In the genomic region with DNA sequence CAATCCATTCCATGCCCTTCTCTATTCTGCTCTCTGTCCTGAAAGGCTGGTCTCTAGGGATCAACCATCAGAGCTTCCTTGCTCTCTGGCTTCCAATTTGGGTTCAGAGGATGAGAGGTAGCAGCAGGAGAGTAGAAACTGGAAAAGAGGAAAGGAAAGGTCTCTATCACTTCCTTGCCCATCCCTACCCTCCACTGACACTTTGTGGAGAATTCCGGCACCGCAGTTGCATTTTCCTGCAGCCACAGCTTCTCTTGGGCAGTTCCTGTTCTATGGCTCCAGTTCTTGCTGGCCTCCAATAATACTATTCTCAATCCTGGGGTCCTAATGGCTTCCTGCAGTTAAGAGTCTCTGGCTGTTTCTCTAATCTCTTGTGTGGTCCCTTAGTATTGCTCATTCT, we compare ENCODE assay signal across 13 cellular contexts. TPM values are rescaled to one million over a fixed set of nuclear protein-coding genes. Genes with fewer than 3 reads are reported as not detected.
DNase-seq lines count a peak whose midpoint lies in the region; ATAC-seq, FAIRE-seq and TF ChIP-seq lines count a peak whose summit lies in the region.
"Had no signal": no experiment of that assay in that cellular context is flagged by ENCODE, and none has a peak within 500 bp of the region (broad histone marks: within the 10 kb centered on the region; RNA-seq: fewer than 3 reads in every experiment).

No MANE protein-coding gene starts in this region.

- peak overlapping the region; percentile 63 for H3K27ac Mint-ChIP-seq in activated T-helper 17 cell treated with anti-CD3 and anti-CD28 coated beads, Interleukin-2, amount 50 U/mL, for 72 hours
- H3K27ac Mint-ChIP-seq in activated CD4-positive, alpha-beta T cell treated with anti-CD3 and anti-CD28 coated beads, Interleukin-2, amount 10 ng/mL, durations not matched to agents 7 days and 5 days, result no peak overlapping the region
- H3K27ac Mint-ChIP-seq: IgD-negative memory B cell had no signal

- H3K4me1 Mint-ChIP-seq in activated T-helper 17 cell treated with anti-CD3 and anti-CD28 coated beads, Interleukin-2, amount 50 U/mL, for 72 hours, result peaks cover 18% of the 10 kb centered on the region
- H3K4me1 Mint-ChIP-seq in activated CD4-positive, alpha-beta T cell treated with anti-CD3 and anti-CD28 coated beads, Interleukin-2, amount 10 ng/mL, durations not matched to agents 7 days and 5 days, result peaks cover 14% of the 10 kb centered on the region

- H3K27me3 Mint-ChIP-seq in activated T-helper 17 cell treated with anti-CD3 and anti-CD28 coated beads, Interleukin-2, amount 50 U/mL, for 72 hours, result peaks cover 19% of the 10 kb centered on the region
- peaks cover 23% of the 10 kb centered on the region for H3K27me3 Mint-ChIP-seq in activated CD4-positive, alpha-beta T cell treated with anti-CD3 and anti-CD28 coated beads, Interleukin-2, amount 10 ng/mL, durations not matched to agents 7 days and 5 days

- H3K36me3 ChIP-seq in ACC112 (ENCODE audit: insufficient read depth, low read length), result no peaks in the 10 kb centered on the region
- no peaks in the 10 kb centered on the region for H3K36me3 ChIP-seq in thyroid gland
- no peaks in the 10 kb centered on the region for H3K36me3 ChIP-seq in pancreas
- H3K36me3 ChIP-seq: adrenal gland, esophagus muscularis mucosa had no signal

- no peak for ATAC-seq in activated T-helper 17 cell treated with anti-CD3 and anti-CD28 coated beads, Interleukin-2, amount 50 U/mL, for 72 hours (replicated peaks)
- no peak for ATAC-seq in pancreas

- no peaks in the 10 kb centered on the region for H3K79me2 ChIP-seq in ACC112 (ENCODE audit: control insufficient read depth, insufficient read depth, low read length, unreplicated experiment)

- peak overlapping the region; percentile 52 for H2AFZ ChIP-seq in ACC112 (ENCODE audit: low read length, unreplicated experiment)

- intact Hi-C loops in thyroid gland (cut with DNase I), result no loop called here
- intact Hi-C loops in pancreas (cut with DNase I), result no loop called here

- no peak for FAIRE-seq in pancreas (lab: Jason Lieb, UNC)

- H3K4me1 ChIP-seq in ACC112 (ENCODE audit: control insufficient read depth, insufficient read depth, low read length, unreplicated experiment), result no peaks in the 10 kb centered on the region
- H3K4me1 ChIP-seq in thyroid gland, result peaks cover 0 to 3% of the 10 kb centered on the region in 2 donors
- no peaks in the 10 kb centered on the region for H3K4me1 ChIP-seq in pancreas
- H3K4me1 ChIP-seq: adrenal gland, esophagus muscularis mucosa had no signal

- peak; percentile 23 for DNase-seq in GM03348 (ENCODE audit: low spot score)
- DNase-seq in hepatic stellate cell (ENCODE audit: low spot score), result peak; percentile 12
- DNase-seq in thyroid gland, result no peak
- no peak for DNase-seq in NAMALWA (ENCODE audit: low spot score)
- no peak for DNase-seq in pancreas
- DNase-seq in activated CD4-positive, alpha-beta T cell treated with anti-CD3 and anti-CD28 coated beads, Interleukin-2, amount 10 ng/mL, durations not matched to agents 7 days and 5 days, result no peak
- DNase-seq: midbrain, NCI-H2171 treated with DMSO at 0.1 percent for 48 hours had no signal

- H3K27me3 ChIP-seq in ACC112 (ENCODE audit: insufficient read depth, low read length) (peaks cover 15% of the 10 kb centered on the region; the same call in 1 of the 2 replicates), thyroid gland (no peaks in the 10 kb centered on the region), pancreas (peaks cover 0 to 13% (median 0%) of the 10 kb centered on the region in 4 donors)

- TF ChIP-seq CTCF in thyroid gland (IDR thresholded peaks at IDR 0.05), result no peak
- no peak for TF ChIP-seq CTCF in pancreas (IDR thresholded peaks at IDR 0.05)

- no peak overlapping the region for H3K4me3 ChIP-seq in ACC112 (ENCODE audit: low read depth, low read length)
- H3K4me3 ChIP-seq in thyroid gland (replicated peaks in 1 of 3), result no peak overlapping the region
- no peak overlapping the region for H3K4me3 ChIP-seq in pancreas
- H3K4me3 ChIP-seq: adrenal gland, esophagus muscularis mucosa had no signal

- WGBS in thyroid gland, 2 donors, result 83 to 94% methylated on average over 2 of the region's 2 CpGs
- WGBS in pancreas, 2 donors, result 73 to 84% methylated on average over 2 of the region's 2 CpGs

- H3K4me3 Mint-ChIP-seq in activated T-helper 17 cell treated with anti-CD3 and anti-CD28 coated beads, Interleukin-2, amount 50 U/mL, for 72 hours, result peak overlapping the region; percentile 20
- no peak overlapping the region for H3K4me3 Mint-ChIP-seq in activated CD4-positive, alpha-beta T cell treated with anti-CD3 and anti-CD28 coated beads, Interleukin-2, amount 10 ng/mL, durations not matched to agents 7 days and 5 days
- H3K4me3 Mint-ChIP-seq: IgD-negative memory B cell had no signal

- POLR2A ChIA-PET in activated CD4-positive, alpha-beta T cell treated with anti-CD3 and anti-CD28 coated beads, Interleukin-2, amount 10 ng/mL, durations not matched to agents 7 days and 5 days (lab: Charles Lee), result interaction anchor here (0.8 kb wide), 1 partner anchor 64 kb away, joined by 3 read pairs; no protein-coding TSS in a partner anchor

- no peak overlapping the region for H3K27ac ChIP-seq in ACC112 (ENCODE audit: low read depth, low read length)
- no peak overlapping the region for H3K27ac ChIP-seq in thyroid gland
- H3K27ac ChIP-seq in pancreas, result no peak overlapping the region
- H3K27ac ChIP-seq: adrenal gland, esophagus muscularis mucosa had no signal

- H3K9me3 ChIP-seq in thyroid gland, result no peaks in the 10 kb centered on the region
- H3K9me3 ChIP-seq in pancreas, result no peaks in the 10 kb centered on the region
- H3K9me3 ChIP-seq: adrenal gland, esophagus muscularis mucosa had no signal

- CTCF ChIA-PET in activated CD4-positive, alpha-beta T cell treated with anti-CD3 and anti-CD28 coated beads, Interleukin-2, amount 10 ng/mL, durations not matched to agents 7 days and 5 days (lab: Charles Lee), result interaction anchor here (1.6 kb wide), 1 partner anchor 76 kb away, joined by 4 read pairs; no protein-coding TSS in a partner anchor

- peaks cover 7% of the 10 kb centered on the region for H3K9me3 Mint-ChIP-seq in activated T-helper 17 cell treated with anti-CD3 and anti-CD28 coated beads, Interleukin-2, amount 50 U/mL, for 72 hours
- peaks cover 7% of the 10 kb centered on the region for H3K9me3 Mint-ChIP-seq in activated CD4-positive, alpha-beta T cell treated with anti-CD3 and anti-CD28 coated beads, Interleukin-2, amount 10 ng/mL, durations not matched to agents 7 days and 5 days

- H3K36me3 Mint-ChIP-seq in activated T-helper 17 cell treated with anti-CD3 and anti-CD28 coated beads, Interleukin-2, amount 50 U/mL, for 72 hours (ENCODE audit: low read depth), result no peaks in the 10 kb centered on the region
- H3K36me3 Mint-ChIP-seq in activated CD4-positive, alpha-beta T cell treated with anti-CD3 and anti-CD28 coated beads, Interleukin-2, amount 10 ng/mL, durations not matched to agents 7 days and 5 days (ENCODE audit: low read depth), result no peaks in the 10 kb centered on the region
- H3K36me3 Mint-ChIP-seq: IgD-negative memory B cell had no signal

- TF ChIP-seq POLR2A in thyroid gland (IDR thresholded peaks at IDR 0.05), result no peak

RNA-seq across cellular contexts. Expression of a gene that starts 13.3 kb away (rescaled TPM):
- total RNA-seq in activated T-helper 17 cell treated with anti-CD3 and anti-CD28 coated beads, Interleukin-2, amount 50 U/mL, for 72 hours, result 10 to 100 TPM in 1 of 2 donors, 1 to 10 TPM in 1; 8.9 to 13.0 TPM
- total RNA-seq in thyroid gland (10 to 100 TPM; 28.5 to 34.1 (median 32.6) TPM), pancreas (10 to 100 TPM; 12.4 to 23.7 (median 18.5) TPM)
- polyA plus RNA-seq in pancreas, result 1 to 10 TPM; 7.1 to 8.0 TPM
- 1 to 10 TPM; 9.3 TPM for total RNA-seq in activated CD4-positive, alpha-beta T cell treated with anti-CD3 and anti-CD28 coated beads, Interleukin-2, amount 10 ng/mL, durations not matched to agents 7 days and 5 days

RNA-seq across cellular contexts. Expression of a gene that starts 15.5 kb away (rescaled TPM):
- 1 to 10 TPM; 2.8 to 4.1 TPM for total RNA-seq in activated T-helper 17 cell treated with anti-CD3 and anti-CD28 coated beads, Interleukin-2, amount 50 U/mL, for 72 hours
- total RNA-seq in thyroid gland (10 to 100 TPM; 47.0 to 57.4 (median 48.2) TPM), pancreas (10 to 100 TPM in 4 of 6 donors, 1 to 10 TPM in 2; 8.9 to 17.9 (median 11.4) TPM)
- polyA plus RNA-seq in pancreas, result 10 to 100 TPM in 1 of 2 donors, 1 to 10 TPM in 1; 5.8 to 10.7 TPM
- total RNA-seq in activated CD4-positive, alpha-beta T cell treated with anti-CD3 and anti-CD28 coated beads, Interleukin-2, amount 10 ng/mL, durations not matched to agents 7 days and 5 days, result 1 to 10 TPM in 1 of 2 experiments, under 1 TPM in 1; 1.00 to 1.4 TPM

RNA-seq across cellular contexts. Expression of a gene that starts 47.3 kb away (rescaled TPM):
- total RNA-seq in activated T-helper 17 cell treated with anti-CD3 and anti-CD28 coated beads, Interleukin-2, amount 50 U/mL, for 72 hours, result 1 to 10 TPM; 2.2 to 3.8 TPM
- total RNA-seq in thyroid gland (not detected), pancreas (under 1 TPM in 1 of 6 donors, not detected in 5; 0.06 TPM)
- not detected for polyA plus RNA-seq in pancreas
- under 1 TPM; 0.07 to 0.21 TPM for total RNA-seq in activated CD4-positive, alpha-beta T cell treated with anti-CD3 and anti-CD28 coated beads, Interleukin-2, amount 10 ng/mL, durations not matched to agents 7 days and 5 days
- polyA plus RNA-seq: IgD-negative memory B cell had no signal

Comparison
In these comparisons a context has a peak if more than half of its experiments do, and no peak if none do; other contexts are left out.
1. DNase-seq: peak in GM03348 (single experiment) and hepatic stellate cell (single experiment); none in thyroid gland (0 of 2), NAMALWA (single experiment), pancreas (0 of 6) and activated CD4-positive, alpha-beta T cell treated with anti-CD3 and anti-CD28 coated beads, Interleukin-2, amount 10 ng/mL, durations not matched to agents 7 days and 5 days (single experiment).